9 cellular contexts compared by ENCODE assay signal in genomic region chr3:128053614-128054013, GRCh38. TPM values are rescaled to one million over a fixed set of nuclear protein-coding genes. Genes with fewer than 3 reads are reported as not detected.
DNase-seq lines count a peak whose midpoint lies in the region; ATAC-seq and TF ChIP-seq lines count a peak whose summit lies in the region.
"Had no signal": no experiment of that assay in that cellular context is flagged by ENCODE, and none has a peak within 500 bp of the region (broad histone marks: within the 10 kb centered on the region; RNA-seq: fewer than 3 reads in every experiment).

No MANE protein-coding gene starts in this region.

- H3K79me1 ChIP-seq in H9 (ENCODE audit: insufficient read depth, low read depth, low read length, poor library complexity, severe bottlenecking): peaks cover 7% of the 10 kb centered on the region

- H3K4me3 Mint-ChIP-seq in H9: peak overlapping the region; percentile 92 to 99

- ATAC-seq in foreskin keratinocyte (no peak), HG02938 (IDR thresholded peaks at IDR 0.05; ENCODE audit: unreplicated experiment) (no peak), HG03135 (IDR thresholded peaks at IDR 0.05; ENCODE audit: unreplicated experiment) (no peak)

- no peak overlapping the region for H3K27ac Mint-ChIP-seq in H9

- no CpG with 5 or more reads among the region's 6 CpGs for WGBS in H9 (ENCODE audit: extremely low coverage, insufficient read length, low lambda C conversion rate)

- no peak overlapping the region for H3K18ac ChIP-seq in H9 (ENCODE audit: insufficient read length, low read depth, low read length)

- H3K27me3 ChIP-seq in H9 (ENCODE audit: insufficient read depth, low read length): no peaks in the 10 kb centered on the region
- no peaks in the 10 kb centered on the region for H3K27me3 ChIP-seq in WERI-Rb-1 (ENCODE audit: insufficient read depth, low read depth, severe bottlenecking)
- H3K27me3 ChIP-seq in foreskin keratinocyte: no peaks in the 10 kb centered on the region
- H3K27me3 ChIP-seq in skeletal muscle tissue (ENCODE audit: control insufficient read depth in 3 of 3, insufficient read depth in 3 of 3, low read length in 3 of 3): no peaks in the 10 kb centered on the region

- no peak overlapping the region for H4K8ac ChIP-seq in H9 (replicated peaks; ENCODE audit: insufficient read length, low read depth, low read length)

- H3K23me2 ChIP-seq in H9 (ENCODE audit: insufficient read length, low read depth, low read length, poor library complexity, severe bottlenecking): peaks cover 10% of the 10 kb centered on the region

- H2BK15ac ChIP-seq in H9 (ENCODE audit: low read depth, low read length): no peak overlapping the region

- no peaks in the 10 kb centered on the region for H3K27me3 Mint-ChIP-seq in H9 (ENCODE audit: low read depth)

- H3K79me2 ChIP-seq in H9 (ENCODE audit: insufficient read depth, low read length): peaks cover 10% of the 10 kb centered on the region; the same call in 1 of the 2 replicates

- no peak overlapping the region for H3K23ac ChIP-seq in H9 (ENCODE audit: insufficient read length, low read depth, low read length)

- H3K36me3 ChIP-seq in WERI-Rb-1 (peaks cover 56% of the 10 kb centered on the region), skeletal muscle tissue (ENCODE audit: control insufficient read depth in 3 of 3, insufficient read depth in 3 of 3, low read length in 3 of 3) (peaks cover 18 to 36% (median 26%) of the 10 kb centered on the region in 3 donors)

- no peak overlapping the region for H4K5ac ChIP-seq in H9 (ENCODE audit: insufficient read length, low read depth, low read length)

- H2AFZ ChIP-seq in H9 (ENCODE audit: low read length): no peak overlapping the region

- no peak overlapping the region for H3K4ac ChIP-seq in H9 (ENCODE audit: low read depth, low read length)

- no peak overlapping the region for H3K56ac ChIP-seq in H9 (ENCODE audit: insufficient read length, low read depth, low read length)

- no peak overlapping the region for H4K91ac ChIP-seq in H9 (ENCODE audit: insufficient read length, low read depth, low read length)

- no peak overlapping the region for H3T11ph ChIP-seq in H9 (ENCODE audit: low read length)

- H3K9ac ChIP-seq in H9 (ENCODE audit: extremely low read depth, insufficient read length, low read length) (no peak overlapping the region), skeletal muscle tissue (ENCODE audit: low read depth in 1 of 3, low read length in 3 of 3) (peak overlapping the region; percentile 94 to 98 (median 96))

- H3K4me3 ChIP-seq in WERI-Rb-1 (ENCODE audit: low read depth, low read length) (peak overlapping the region; percentile 60; the same call in 1 of the 2 replicates), skeletal muscle tissue (ENCODE audit: low read length in 3 of 3) (peak overlapping the region; percentile 80 to 98 (median 84))

- H3K4me1 ChIP-seq in H9 (ENCODE audit: insufficient read depth, low read length) (no peaks in the 10 kb centered on the region), foreskin keratinocyte (peaks cover 16% of the 10 kb centered on the region), skeletal muscle tissue (ENCODE audit: control insufficient read depth in 3 of 3, insufficient read depth in 3 of 3, low read length in 3 of 3) (peaks cover 32 to 40% (median 34%) of the 10 kb centered on the region in 3 donors)

- H3K14ac ChIP-seq in H9 (ENCODE audit: insufficient read depth, low read length): no peak overlapping the region

- H3K4me2 ChIP-seq in H9 (ENCODE audit: insufficient read depth, insufficient read length, low read length): peak overlapping the region; percentile 99

- no peak overlapping the region for H2BK12ac ChIP-seq in H9 (ENCODE audit: insufficient read length, low read depth, low read length)

- no peak overlapping the region for H2BK20ac ChIP-seq in H9 (ENCODE audit: low read depth, low read length, poor library complexity, severe bottlenecking)

- H2BK5ac ChIP-seq in H9 (ENCODE audit: insufficient read length, low read length): no peak overlapping the region

- H3K36me3 Mint-ChIP-seq in H9 (ENCODE audit: insufficient read depth in 1 of 3, low read depth in 3 of 3): peaks cover 14 to 54% (median 47%) of the 10 kb centered on the region in 3 experiments; a peak in 6 of 7 replicates

- H3K4me1 Mint-ChIP-seq in H9: peaks cover 20 to 26% of the 10 kb centered on the region in 2 experiments

- H3K9me3 ChIP-seq in H9 (ENCODE audit: control insufficient read depth, low read depth, low read length) (no peaks in the 10 kb centered on the region), WERI-Rb-1 (ENCODE audit: severe bottlenecking) (no peaks in the 10 kb centered on the region), skeletal muscle tissue (ENCODE audit: control insufficient read depth in 3 of 3, low read length in 3 of 3) (no peaks in the 10 kb centered on the region)

- H4K20me1 ChIP-seq in H9 (ENCODE audit: control insufficient read depth, insufficient read depth, insufficient read length): no peaks in the 10 kb centered on the region

- H3K9me3 Mint-ChIP-seq in H9: no peaks in the 10 kb centered on the region; a peak in 1 of 5 replicates

- TF ChIP-seq CTCF in H9 (conservative IDR thresholded peaks at IDR 0.05) (no peak), WERI-Rb-1 (IDR thresholded peaks at IDR 0.05; ENCODE audit: low read depth, low read length) (no peak), foreskin keratinocyte (conservative IDR thresholded peaks at IDR 0.05) (no peak)

- no peak overlapping the region for H2BK120ac ChIP-seq in H9 (ENCODE audit: low read depth, low read length, poor library complexity, severe bottlenecking)

- H3K27ac ChIP-seq in H9 (ENCODE audit: insufficient read length, low read depth, low read length) (no peak overlapping the region), WERI-Rb-1 (no peak overlapping the region), foreskin keratinocyte (peak overlapping the region; percentile 91), skeletal muscle tissue (ENCODE audit: low read depth, low read length) (peak overlapping the region; percentile 97)

- H2AK5ac ChIP-seq in H9 (ENCODE audit: insufficient read length, low read length): no peak overlapping the region

- no peak for DNase-seq in H9
- DNase-seq in WERI-Rb-1: no peak
- no peak for DNase-seq in foreskin keratinocyte
- DNase-seq in hypothalamus (lab: John Stamatoyannopoulos, UW): no peak
- no peak for DNase-seq in H4 (ENCODE audit: low spot score)
- DNase-seq: NCI-H524 treated with DMSO at 0.1 percent for 48 hours had no signal

RNA-seq across cellular contexts. Expression of gene SEC61A1, which starts 1.4 kb away (rescaled TPM):
- total RNA-seq in H9 (2021) (138 and 146 TPM in 2 replicates), foreskin keratinocyte (219 and 254 TPM in 2 replicates), skeletal muscle tissue (89.8 TPM)
- polyA plus RNA-seq in foreskin keratinocyte: 185 and 203 TPM in 2 replicates
- 314 and 320 TPM in 2 replicates for total RNA-seq in H4 (2014; rRNA removed; shearing (Covaris generic))

Comparison
In these comparisons a context has a peak if more than half of its experiments do, and no peak if none do; other contexts are left out.
1. H3K27ac ChIP-seq: peak in foreskin keratinocyte (single experiment) and skeletal muscle tissue (single experiment); none in H9 (single experiment) and WERI-Rb-1 (single experiment).